Comparison of ENCODE assay signal across 21 cellular contexts in genomic region chr1:178645826-178646200, GRCh38.
DNase-seq lines count a peak whose midpoint lies in the region; TF ChIP-seq lines count a peak whose summit lies in the region.
"Had no signal": no experiment of that assay in that cellular context is flagged by ENCODE, and none has a peak within 500 bp of the region (broad histone marks: within the 10 kb centered on the region; RNA-seq: fewer than 3 reads in every experiment).

No MANE protein-coding gene starts in this region.

- peaks cover 1% of the 10 kb centered on the region for H3K4me1 Mint-ChIP-seq in progenitor cell of endocrine pancreas (ENCODE audit: low read depth)
- H3K4me1 Mint-ChIP-seq: activated CD4-positive, alpha-beta memory T cell treated with anti-CD3 and anti-CD28 coated beads, Interleukin-2, amount 10 ng/mL, durations not matched to agents 7 days and 5 days had no signal

- POLR2A ChIA-PET in AG04449 (lab: Yijun Ruan, JAX) = interaction anchor here (0.7 to 1.3 kb wide), 2 partner anchors 11 to 13 kb away, joined by 3 to 6 read pairs; no protein-coding TSS in a partner anchor

- CTCF ChIA-PET in AG04449 (lab: Yijun Ruan, JAX) = interaction anchor here (1.2 kb wide), 1 partner anchor 105 kb away, joined by 3 read pairs; no protein-coding TSS in a partner anchor

- H3K27ac Mint-ChIP-seq in progenitor cell of endocrine pancreas = no peak overlapping the region
- H3K27ac Mint-ChIP-seq: activated CD4-positive, alpha-beta memory T cell treated with anti-CD3 and anti-CD28 coated beads, Interleukin-2, amount 10 ng/mL, durations not matched to agents 7 days and 5 days; activated naive CD8-positive, alpha-beta T cell; effector memory CD8-positive, alpha-beta T cell had no signal

- no peaks in the 10 kb centered on the region for H3K36me3 Mint-ChIP-seq in progenitor cell of endocrine pancreas (ENCODE audit: insufficient read depth)
- H3K36me3 Mint-ChIP-seq: activated naive CD8-positive, alpha-beta T cell had no signal

- H3K9me3 Mint-ChIP-seq in progenitor cell of endocrine pancreas (ENCODE audit: low read depth) = no peaks in the 10 kb centered on the region
- H3K9me3 Mint-ChIP-seq: activated CD4-positive, alpha-beta memory T cell treated with anti-CD3 and anti-CD28 coated beads, Interleukin-2, amount 10 ng/mL, durations not matched to agents 7 days and 5 days; activated T-cell treated with anti-CD3 and anti-CD28 coated beads, Interleukin-2, amount 50 U/mL, for 4 hours had no signal

- TF ChIP-seq CTCF in AG04449 (IDR thresholded peaks at IDR 0.05; ENCODE audit: insufficient read depth, low read length, missing control alignments) (no peak), foreskin fibroblast (IDR thresholded peaks at IDR 0.05; ENCODE audit: low read depth, low read length) (no peak), progenitor cell of endocrine pancreas (IDR thresholded peaks at IDR 0.05; ENCODE audit: unreplicated experiment) (no peak)

- peak; percentile 84 for DNase-seq in AG04449 (ENCODE audit: low read depth, low spot score)
- DNase-seq in HCEC 1CT = peak; percentile 86
- DNase-seq in SW480 (ENCODE audit: low spot score) = peak; percentile 8
- peak; percentile 70 to 80 for DNase-seq in foreskin fibroblast
- DNase-seq in NCI-H2171 (lab: John Stamatoyannopoulos, UW) = no peak
- DNase-seq in OCI-M2 (lab: John Stamatoyannopoulos, UW; ENCODE audit: unreplicated experiment) = no peak
- DNase-seq in progenitor cell of endocrine pancreas (ENCODE audit: low spot score, unreplicated experiment) = no peak
- DNase-seq in SIG-M5 (lab: John Stamatoyannopoulos, UW) = no peak
- DNase-seq: activated CD4-positive, alpha-beta memory T cell treated with anti-CD3 and anti-CD28 coated beads, Interleukin-2, amount 10 ng/mL, durations not matched to agents 7 days and 5 days; activated T-cell treated with anti-CD3 and anti-CD28 coated beads, Interleukin-2, amount 50 U/mL, for 4 hours; central memory CD4-positive, alpha-beta T cell; effector memory CD8-positive, alpha-beta T cell; gastrocnemius medialis; H7; NCI-H2029 treated with DMSO at 0.1 percent for 48 hours; NCI-H526 treated with DMSO at 0.1 percent for 48 hours; uterus had no signal

- no peak overlapping the region for H3K4me3 ChIP-seq in AG04449 (ENCODE audit: low read depth, low read length)
- no peak overlapping the region for H3K4me3 ChIP-seq in foreskin fibroblast (ENCODE audit: low read depth in 1 of 2, low read length in 2 of 2)
- H3K4me3 ChIP-seq: A549, gastrocnemius medialis, GM12878, lung, uterus had no signal

- H3K4me3 Mint-ChIP-seq in progenitor cell of endocrine pancreas (ENCODE audit: low read depth) = no peak overlapping the region
- H3K4me3 Mint-ChIP-seq: activated CD4-positive, alpha-beta memory T cell treated with anti-CD3 and anti-CD28 coated beads, Interleukin-2, amount 10 ng/mL, durations not matched to agents 7 days and 5 days; activated naive CD8-positive, alpha-beta T cell; activated T-cell treated with anti-CD3 and anti-CD28 coated beads, Interleukin-2, amount 50 U/mL, for 4 hours; effector memory CD8-positive, alpha-beta T cell had no signal

- peaks cover 4% of the 10 kb centered on the region for H3K27me3 Mint-ChIP-seq in progenitor cell of endocrine pancreas

Comparison
In these comparisons a context has a peak if more than half of its experiments do, and no peak if none do; other contexts are left out.
1. DNase-seq: peak in AG04449 (single experiment), HCEC 1CT (single experiment), SW480 (single experiment) and foreskin fibroblast (2 of 2); none in NCI-H2171 (single experiment), OCI-M2 (single experiment), progenitor cell of endocrine pancreas (single experiment) and SIG-M5 (single experiment).